In genomic region chr5:95531491-95531890, GRCh38 we compare ENCODE assay signal across 1 cellular context.
TF ChIP-seq lines count a peak whose summit lies in the region.

No MANE protein-coding gene starts in this region.

TF ChIP-seq in GM12878, 131 proteins besides CTCF, POLR2A, EP300 and RAD21 (continued from another document):
- TF ChIP-seq ZNF687 (IDR thresholded peaks at IDR 0.05): no peak
- no peak for TF ChIP-seq JUND (IDR thresholded peaks at IDR 0.05; ENCODE audit: low read depth, low read length)
- no peak for TF ChIP-seq MLLT1 (IDR thresholded peaks at IDR 0.05)
- no peak for TF ChIP-seq SP1 (IDR thresholded peaks at IDR 0.05; ENCODE audit: low read depth, low read length)
- no peak for TF ChIP-seq SIX5 (IDR thresholded peaks at IDR 0.05; ENCODE audit: low read depth, low read length, severe bottlenecking)
- no peak for TF ChIP-seq NR2C2 (IDR thresholded peaks at IDR 0.05; ENCODE audit: borderline replicate concordance, control insufficient read depth, insufficient read length, low read depth)
- TF ChIP-seq IKZF2 (IDR thresholded peaks at IDR 0.05): no peak
- TF ChIP-seq WRNIP1 (IDR thresholded peaks at IDR 0.05; ENCODE audit: borderline replicate concordance, low read depth, low read length): no peak
